ENCODE assay signal across 16 cellular contexts in the genomic region with DNA sequence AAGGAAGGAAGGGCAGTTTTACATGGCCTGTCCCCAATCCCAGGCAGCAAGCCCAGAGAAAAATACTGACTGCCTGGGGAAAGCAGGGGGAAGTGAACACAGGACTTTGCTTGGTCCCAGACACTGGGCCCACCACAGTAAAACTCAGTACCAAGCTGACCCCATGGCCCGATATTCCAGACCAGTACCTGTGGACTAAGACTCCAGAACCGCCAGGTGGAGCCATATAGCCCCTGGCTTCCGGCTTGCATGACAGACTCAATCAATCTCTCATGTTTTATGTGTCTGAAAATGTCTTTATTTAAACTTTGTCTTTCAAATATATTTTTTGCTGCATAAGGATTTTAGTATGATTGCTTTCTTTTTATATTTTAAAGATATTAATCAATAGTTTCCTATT.
A peak's percentile ranks its signal among the peaks of the same experiment; 100 is the strongest.
DNase-seq lines count a peak whose midpoint lies in the region; ATAC-seq and TF ChIP-seq lines count a peak whose summit lies in the region.
"Had no signal": no experiment of that assay in that cellular context is flagged by ENCODE, and none has a peak within 500 bp of the region (broad histone marks: within the 10 kb centered on the region; RNA-seq: fewer than 3 reads in every experiment).

No MANE protein-coding gene starts in this region.

- ATAC-seq in activated T-cell treated with anti-CD3 and anti-CD28 coated beads, Interleukin-2, amount 50 U/mL, for 72 hours (replicated peaks in 1 of 2): no peak
- ATAC-seq in natural killer cell (no peak), GM21717 (IDR thresholded peaks at IDR 0.05; ENCODE audit: unreplicated experiment) (no peak)

- no peak overlapping the region for H3K23ac ChIP-seq in H9 (ENCODE audit: insufficient read length, low read depth, low read length)

- no peak overlapping the region for H2AFZ ChIP-seq in H9 (ENCODE audit: low read length)
- H2AFZ ChIP-seq in PC-9: no peak overlapping the region

- H3K4me3 ChIP-seq in Caco-2 (ENCODE audit: low read depth, low read length) (no peak overlapping the region), PC-9 (no peak overlapping the region), fibroblast of villous mesenchyme (ENCODE audit: low read depth, low read length) (no peak overlapping the region)
- H3K4me3 ChIP-seq: pancreas, SJSA1, skin epidermis had no signal

- no peaks in the 10 kb centered on the region for H3F3A ChIP-seq in PC-9 (ENCODE audit: insufficient read depth, low read depth)

- no peak overlapping the region for H2AK5ac ChIP-seq in H9 (ENCODE audit: insufficient read length, low read length)

- H3T11ph ChIP-seq in H9 (ENCODE audit: low read length): no peak overlapping the region

- no peak overlapping the region for H3K9ac ChIP-seq in H9 (ENCODE audit: extremely low read depth, insufficient read length, low read length)

- H4K5ac ChIP-seq in H9 (ENCODE audit: insufficient read length, low read depth, low read length): no peak overlapping the region

- H3K14ac ChIP-seq in H9 (ENCODE audit: insufficient read depth, low read length): no peak overlapping the region

- H2BK15ac ChIP-seq in H9 (ENCODE audit: low read depth, low read length): no peak overlapping the region

- no peaks in the 10 kb centered on the region for H3K23me2 ChIP-seq in H9 (ENCODE audit: insufficient read length, low read depth, low read length, poor library complexity, severe bottlenecking)

- H3K36me3 Mint-ChIP-seq in Caco-2 (ENCODE audit: insufficient read depth, unreplicated experiment) (no peaks in the 10 kb centered on the region), H9 (ENCODE audit: insufficient read depth in 1 of 3, low read depth in 3 of 3) (no peaks in the 10 kb centered on the region), natural killer cell (no peaks in the 10 kb centered on the region)
- no peaks in the 10 kb centered on the region for H3K36me3 Mint-ChIP-seq in activated T-cell treated with anti-CD3 and anti-CD28 coated beads, Interleukin-2, amount 50 U/mL, for 72 hours (ENCODE audit: insufficient read depth in 2 of 2)

- H3K9me2 ChIP-seq in PC-9 (ENCODE audit: insufficient read depth): no peaks in the 10 kb centered on the region

- H3K4me3 Mint-ChIP-seq in Caco-2 (ENCODE audit: unreplicated experiment) (no peak overlapping the region), H9 (no peak overlapping the region), natural killer cell (no peak overlapping the region)
- no peak overlapping the region for H3K4me3 Mint-ChIP-seq in activated T-cell treated with anti-CD3 and anti-CD28 coated beads, Interleukin-2, amount 50 U/mL, for 72 hours
- H3K4me3 Mint-ChIP-seq: activated CD4-positive, alpha-beta memory T cell treated with anti-CD3 and anti-CD28 coated beads, Interleukin-2, amount 10 ng/mL, durations not matched to agents 7 days and 5 days; stimulated activated naive CD8-positive, alpha-beta T cell treated with anti-CD3 and anti-CD28 coated beads, Interleukin-15, Interleukin-2, amounts not matched to agents 100 ng/mL and 50 ng/mL, for 24 hours had no signal

- H3K27me3 ChIP-seq in Caco-2 (replicated peaks; ENCODE audit: control insufficient read depth, insufficient read depth, low read length) (no peaks in the 10 kb centered on the region), H9 (ENCODE audit: insufficient read depth, low read length) (no peaks in the 10 kb centered on the region), PC-9 (ENCODE audit: insufficient read depth, low read depth) (no peaks in the 10 kb centered on the region)
- H3K27me3 ChIP-seq: pancreas, SJSA1 had no signal

- intact Hi-C loops in Caco-2 (cut with micrococcal nuclease; ENCODE audit: unreplicated experiment): loop anchor here (1.0 to 2.0 kb wide), 2 partner anchors 158 to 174 kb away; no protein-coding TSS in a partner anchor
- intact Hi-C loops in PC-9 (cut with micrococcal nuclease; ENCODE audit: unreplicated experiment): no loop called here
- intact Hi-C loops in natural killer cell (cut with micrococcal nuclease): no loop called here

- BruUV-seq in Caco-2 (replicated peaks; lab: Mats Ljungman, UMichigan) (no TSS peak), PC-9 (replicated peaks; lab: Mats Ljungman, UMichigan) (no TSS peak)

- H3K4me2 ChIP-seq in H9 (ENCODE audit: insufficient read depth, insufficient read length, low read length): no peak overlapping the region
- no peak overlapping the region for H3K4me2 ChIP-seq in PC-9

- CTCF ChIA-PET in Caco-2 (lab: Charles Lee): interaction anchor here (1.7 kb wide), 1 partner anchor 707 kb away, joined by 4 read pairs; no protein-coding TSS in a partner anchor
- CTCF ChIA-PET in PC-9 (lab: Charles Lee): no interaction called here

- TF ChIP-seq CTCF in Caco-2 (IDR thresholded peaks at IDR 0.05; ENCODE audit: insufficient read depth in 1 of 2, low read depth in 1 of 2, low read length in 1 of 2, severe bottlenecking in 1 of 2, unreplicated experiment in 1 of 2) (peak; percentile 71 to 72), H9 (conservative IDR thresholded peaks at IDR 0.05) (peak; percentile 72), PC-9 (conservative IDR thresholded peaks at IDR 0.05) (peak; percentile 40; the same call in 1 of the 2 replicates), fibroblast of villous mesenchyme (IDR thresholded peaks at IDR 0.05; ENCODE audit: insufficient read depth, low read depth, low read length) (peak; percentile 5), natural killer cell (IDR thresholded peaks at IDR 0.05) (no peak)

- no peaks in the 10 kb centered on the region for H3K4me1 Mint-ChIP-seq in Caco-2 (ENCODE audit: low read depth, unreplicated experiment)
- H3K4me1 Mint-ChIP-seq in H9: peaks cover 0 to under 1% of the 10 kb centered on the region in 2 experiments; a peak in 1 of 4 replicates
- no peaks in the 10 kb centered on the region for H3K4me1 Mint-ChIP-seq in activated T-cell treated with anti-CD3 and anti-CD28 coated beads, Interleukin-2, amount 50 U/mL, for 72 hours (ENCODE audit: low read depth)
- H3K4me1 Mint-ChIP-seq in natural killer cell: no peaks in the 10 kb centered on the region

- no peak overlapping the region for H4K8ac ChIP-seq in H9 (replicated peaks; ENCODE audit: insufficient read length, low read depth, low read length)

- H3K9me3 Mint-ChIP-seq in Caco-2 (ENCODE audit: unreplicated experiment) (no peaks in the 10 kb centered on the region), H9 (no peaks in the 10 kb centered on the region), natural killer cell (peaks cover 9 to 15% of the 10 kb centered on the region in 2 donors)
- H3K9me3 Mint-ChIP-seq in activated T-cell treated with anti-CD3 and anti-CD28 coated beads, Interleukin-2, amount 50 U/mL, for 72 hours: peaks cover 2 to 4% of the 10 kb centered on the region in 2 donors

- no CpG with 5 or more reads among the region's 3 CpGs for WGBS in H9 (ENCODE audit: extremely low coverage, insufficient read length, low lambda C conversion rate)

- no peak overlapping the region for H4K91ac ChIP-seq in H9 (ENCODE audit: insufficient read length, low read depth, low read length)

- no peak overlapping the region for H2BK5ac ChIP-seq in H9 (ENCODE audit: insufficient read length, low read length)

- no peaks in the 10 kb centered on the region for H3K9me3 ChIP-seq in Caco-2
- H3K9me3 ChIP-seq in H9 (ENCODE audit: control insufficient read depth, low read depth, low read length): no peaks in the 10 kb centered on the region
- H3K9me3 ChIP-seq in PC-9 (ENCODE audit: insufficient read depth, low read depth): no peaks in the 10 kb centered on the region; the same call in 1 of the 2 replicates
- H3K9me3 ChIP-seq: pancreas, SJSA1 had no signal

- no peak overlapping the region for H3K18ac ChIP-seq in H9 (ENCODE audit: insufficient read length, low read depth, low read length)

- H3K4me1 ChIP-seq in Caco-2: no peaks in the 10 kb centered on the region
- H3K4me1 ChIP-seq in H9 (ENCODE audit: insufficient read depth, low read length): no peaks in the 10 kb centered on the region
- H3K4me1 ChIP-seq in PC-9 (replicated peaks; ENCODE audit: insufficient read depth): no peaks in the 10 kb centered on the region
- H3K4me1 ChIP-seq: pancreas, SJSA1 had no signal

- peak in 1 of 2 experiments; percentile 52 for DNase-seq in Caco-2
- DNase-seq in H9: peak; percentile 45
- no peak for DNase-seq in PC-9
- no peak for DNase-seq in fibroblast of villous mesenchyme (ENCODE audit: low read depth)
- no peak for DNase-seq in activated T-cell treated with anti-CD3 and anti-CD28 coated beads, Interleukin-2, amount 50 U/mL, for 72 hours
- no peak for DNase-seq in epidermal melanocyte (ENCODE audit: insufficient read length, low spot score)
- DNase-seq in natural killer cell: no peak
- DNase-seq: activated CD4-positive, alpha-beta memory T cell treated with anti-CD3 and anti-CD28 coated beads, Interleukin-2, amount 10 ng/mL, durations not matched to agents 7 days and 5 days; DMS153; head of caudate nucleus; NCI-H774 had no signal

- no peaks in the 10 kb centered on the region for H3K27me3 Mint-ChIP-seq in Caco-2 (ENCODE audit: insufficient read depth, unreplicated experiment)
- no peaks in the 10 kb centered on the region for H3K27me3 Mint-ChIP-seq in H9 (ENCODE audit: low read depth)
- no peaks in the 10 kb centered on the region for H3K27me3 Mint-ChIP-seq in activated T-cell treated with anti-CD3 and anti-CD28 coated beads, Interleukin-2, amount 50 U/mL, for 72 hours (ENCODE audit: low read depth)
- H3K27me3 Mint-ChIP-seq in natural killer cell (ENCODE audit: low read depth in 2 of 2): no peaks in the 10 kb centered on the region
- H3K27me3 Mint-ChIP-seq: activated CD4-positive, alpha-beta memory T cell treated with anti-CD3 and anti-CD28 coated beads, Interleukin-2, amount 10 ng/mL, durations not matched to agents 7 days and 5 days; stimulated activated naive CD8-positive, alpha-beta T cell treated with anti-CD3 and anti-CD28 coated beads, Interleukin-15, Interleukin-2, amounts not matched to agents 100 ng/mL and 50 ng/mL, for 24 hours had no signal

- H2BK120ac ChIP-seq in H9 (ENCODE audit: low read depth, low read length, poor library complexity, severe bottlenecking): no peak overlapping the region

- H3K27ac Mint-ChIP-seq in Caco-2 (ENCODE audit: unreplicated experiment) (no peak overlapping the region), H9 (no peak overlapping the region), natural killer cell (no peak overlapping the region)
- no peak overlapping the region for H3K27ac Mint-ChIP-seq in activated T-cell treated with anti-CD3 and anti-CD28 coated beads, Interleukin-2, amount 50 U/mL, for 72 hours
- H3K27ac Mint-ChIP-seq: activated CD4-positive, alpha-beta memory T cell treated with anti-CD3 and anti-CD28 coated beads, Interleukin-2, amount 10 ng/mL, durations not matched to agents 7 days and 5 days; stimulated activated naive CD8-positive, alpha-beta T cell treated with anti-CD3 and anti-CD28 coated beads, Interleukin-15, Interleukin-2, amounts not matched to agents 100 ng/mL and 50 ng/mL, for 24 hours had no signal

- no peaks in the 10 kb centered on the region for H3K79me2 ChIP-seq in H9 (ENCODE audit: insufficient read depth, low read length)
- no peaks in the 10 kb centered on the region for H3K79me2 ChIP-seq in PC-9 (ENCODE audit: low read depth)

- H3K79me1 ChIP-seq in H9 (ENCODE audit: insufficient read depth, low read depth, low read length, poor library complexity, severe bottlenecking): no peaks in the 10 kb centered on the region

- H3K27ac ChIP-seq in H9 (ENCODE audit: insufficient read length, low read depth, low read length): no peak overlapping the region
- H3K27ac ChIP-seq in PC-9: no peak overlapping the region
- H3K27ac ChIP-seq: pancreas, SJSA1, skin epidermis had no signal

- no peaks in the 10 kb centered on the region for H4K20me1 ChIP-seq in H9 (ENCODE audit: control insufficient read depth, insufficient read depth, insufficient read length)
- H4K20me1 ChIP-seq in PC-9 (ENCODE audit: insufficient read depth): no peaks in the 10 kb centered on the region

- H3K4ac ChIP-seq in H9 (ENCODE audit: low read depth, low read length): no peak overlapping the region

- no peak overlapping the region for H2BK20ac ChIP-seq in H9 (ENCODE audit: low read depth, low read length, poor library complexity, severe bottlenecking)

- H3K36me3 ChIP-seq in Caco-2 (ENCODE audit: control insufficient read depth, insufficient read depth, low read length) (no peaks in the 10 kb centered on the region), PC-9 (ENCODE audit: low read depth) (no peaks in the 10 kb centered on the region)
- H3K36me3 ChIP-seq: pancreas, SJSA1 had no signal

- H2BK12ac ChIP-seq in H9 (ENCODE audit: insufficient read length, low read depth, low read length): no peak overlapping the region

- POLR2A ChIA-PET in Caco-2 (lab: Charles Lee): no interaction called here
- POLR2A ChIA-PET in PC-9 (lab: Charles Lee; ENCODE audit: unreplicated experiment): no interaction called here

- H3K56ac ChIP-seq in H9 (ENCODE audit: insufficient read length, low read depth, low read length): no peak overlapping the region
